18 cellular contexts compared by ENCODE assay signal in genomic region chr4:37981425-37981824, GRCh38. TPM values are rescaled to one million over a fixed set of nuclear protein-coding genes. Genes with fewer than 3 reads are reported as not detected.
DNase-seq lines count a peak whose midpoint lies in the region; FAIRE-seq and TF ChIP-seq lines count a peak whose summit lies in the region.
"Had no signal": no experiment of that assay in that cellular context is flagged by ENCODE, and none has a peak within 500 bp of the region (broad histone marks: within the 10 kb centered on the region; RNA-seq: fewer than 3 reads in every experiment).

No MANE protein-coding gene starts in this region.

- 77 to 78% methylated on average over 4 of the region's 4 CpGs for WGBS in endodermal cell (ENCODE audit: insufficient coverage in 1 of 2, insufficient read length in 1 of 2), 2 experiments

- H3K27ac Mint-ChIP-seq in endodermal cell = peak overlapping the region; percentile 82
- H3K27ac Mint-ChIP-seq: activated CD8-positive, alpha-beta T cell treated with anti-CD3 and anti-CD28 coated beads, Interleukin-2, amount 10 ng/mL, durations not matched to agents 7 days and 5 days had no signal

- no peaks in the 10 kb centered on the region for H3K36me3 Mint-ChIP-seq in endodermal cell (ENCODE audit: low read depth)

- H3K36me3 ChIP-seq in DOHH2 (ENCODE audit: control insufficient read depth, low read length) (peaks cover 77% of the 10 kb centered on the region), endodermal cell (ENCODE audit: control insufficient read depth, insufficient read depth, low read length) (peaks cover 3% of the 10 kb centered on the region), parathyroid adenoma (ENCODE audit: control insufficient read depth, insufficient read depth, low read length) (no peaks in the 10 kb centered on the region)
- H3K36me3 ChIP-seq: adrenal gland, gastrocnemius medialis had no signal

- FAIRE-seq in HTR-8/SVneo (lab: Jason Lieb, UNC) = peak; percentile 64
- FAIRE-seq: D721Med had no signal

- no peaks in the 10 kb centered on the region for H3K9me2 ChIP-seq in DOHH2 (replicated peaks; ENCODE audit: control insufficient read depth, low read length)

- H3K79me2 ChIP-seq in DOHH2 (ENCODE audit: control insufficient read depth, low read length) (peaks cover 91% of the 10 kb centered on the region), parathyroid adenoma (peaks cover 39% of the 10 kb centered on the region)

- H3K9ac ChIP-seq in endodermal cell (ENCODE audit: extremely low read depth, low read length, poor library complexity, severe bottlenecking) (no peak overlapping the region), parathyroid adenoma (no peak overlapping the region)

- H4K20me1 ChIP-seq in DOHH2 (ENCODE audit: control insufficient read depth, insufficient read depth, low read depth, low read length) = peaks cover 5% of the 10 kb centered on the region; the same call in 1 of the 2 replicates

- H3K9me3 Mint-ChIP-seq in endodermal cell = no peaks in the 10 kb centered on the region

- H3K4me1 ChIP-seq in DOHH2 (ENCODE audit: control insufficient read depth, low read length) = peaks cover 80% of the 10 kb centered on the region
- H3K4me1 ChIP-seq in endodermal cell (ENCODE audit: control insufficient read depth, insufficient read depth, low read length) = peaks cover 8% of the 10 kb centered on the region
- peaks cover 30% of the 10 kb centered on the region for H3K4me1 ChIP-seq in parathyroid adenoma

- H3K9me3 ChIP-seq in DOHH2 (ENCODE audit: control insufficient read depth, insufficient read depth, low read length) (no peaks in the 10 kb centered on the region), endodermal cell (ENCODE audit: control insufficient read depth, low read length) (no peaks in the 10 kb centered on the region), parathyroid adenoma (ENCODE audit: control insufficient read depth, low read length) (no peaks in the 10 kb centered on the region)
- H3K9me3 ChIP-seq: adrenal gland, gastrocnemius medialis had no signal

- TF ChIP-seq POLR2A in erythroblast (IDR thresholded peaks at IDR 0.05; ENCODE audit: low read length) = no peak

- no peak overlapping the region for H2AFZ ChIP-seq in parathyroid adenoma

- H3K4me2 ChIP-seq in DOHH2 (ENCODE audit: low read length) (peak overlapping the region; percentile 86), parathyroid adenoma (ENCODE audit: low read length) (peak overlapping the region; percentile 43)

- H3F3A ChIP-seq in DOHH2 (ENCODE audit: control insufficient read depth, insufficient read depth) = peaks cover 37% of the 10 kb centered on the region

- peaks cover 37% of the 10 kb centered on the region for H3K4me1 Mint-ChIP-seq in endodermal cell

- TF ChIP-seq CTCF in DOHH2 (IDR thresholded peaks at IDR 0.05; ENCODE audit: low read depth, low read length, poor library complexity, severe bottlenecking) = no peak
- TF ChIP-seq CTCF in endodermal cell (conservative IDR thresholded peaks at IDR 0.05) = no peak
- TF ChIP-seq CTCF in parathyroid adenoma (IDR thresholded peaks at IDR 0.05) = no peak

- H3K27ac ChIP-seq in DOHH2 (ENCODE audit: low read depth, low read length) (peak overlapping the region; percentile 98), endodermal cell (ENCODE audit: low read depth, low read length) (no peak overlapping the region), parathyroid adenoma (peak overlapping the region; percentile 79)
- H3K27ac ChIP-seq: adrenal gland, HL-60, SK-N-MC had no signal

- no peak for DNase-seq in HTR-8/SVneo (ENCODE audit: insufficient read length, low spot score)
- DNase-seq in endodermal cell = peak; percentile 57
- no peak for DNase-seq in GM19240 (ENCODE audit: insufficient read length, low spot score)
- DNase-seq in activated T-cell treated with anti-CD3 and anti-CD28 coated beads, Interleukin-2, amount 50 U/mL, for 1 hour = no peak
- DNase-seq in OCI-M1 (lab: John Stamatoyannopoulos, UW) = no peak
- DNase-seq in erythroblast (lab: John Stamatoyannopoulos, UW) = no peak
- DNase-seq: activated CD8-positive, alpha-beta T cell treated with anti-CD3 and anti-CD28 coated beads, Interleukin-2, amount 10 ng/mL, durations not matched to agents 7 days and 5 days; adrenal gland; gastrocnemius medialis; Karpas-422; NCI-H1417 treated with DMSO at 0.1 percent for 48 hours; NCI-H446 treated with DMSO at 0.1 percent for 48 hours had no signal

- H3K27me3 Mint-ChIP-seq in endodermal cell (ENCODE audit: insufficient read depth) = no peaks in the 10 kb centered on the region

- H3K27me3 ChIP-seq in DOHH2 (ENCODE audit: control insufficient read depth, low read length) (no peaks in the 10 kb centered on the region), endodermal cell (ENCODE audit: control insufficient read depth, insufficient read depth, low read length, poor library complexity, severe bottlenecking) (no peaks in the 10 kb centered on the region), parathyroid adenoma (ENCODE audit: control insufficient read depth, insufficient read depth, low read length) (no peaks in the 10 kb centered on the region)
- H3K27me3 ChIP-seq: adrenal gland, gastrocnemius medialis had no signal

- H3K4me3 Mint-ChIP-seq in endodermal cell = peak overlapping the region; percentile 22
- H3K4me3 Mint-ChIP-seq: activated CD8-positive, alpha-beta T cell treated with anti-CD3 and anti-CD28 coated beads, Interleukin-2, amount 10 ng/mL, durations not matched to agents 7 days and 5 days had no signal

- H3K4me3 ChIP-seq in DOHH2 (ENCODE audit: low read length) (peak overlapping the region; percentile 95), endodermal cell (ENCODE audit: low read length) (no peak overlapping the region), parathyroid adenoma (ENCODE audit: low read depth, low read length) (peak overlapping the region; percentile 8)
- H3K4me3 ChIP-seq: adrenal gland, gastrocnemius medialis, SK-N-MC had no signal

RNA-seq across cellular contexts. Expression of gene PTTG2, which starts 21.2 kb away (rescaled TPM):
- not detected for total RNA-seq in endodermal cell
- not detected for polyA plus RNA-seq in endodermal cell (2013, experiment 1 of 2)
- not detected for polyA plus RNA-seq in endodermal cell (2013, experiment 2 of 2)
- total RNA-seq: osteocyte had no signal
